In the genomic region with DNA sequence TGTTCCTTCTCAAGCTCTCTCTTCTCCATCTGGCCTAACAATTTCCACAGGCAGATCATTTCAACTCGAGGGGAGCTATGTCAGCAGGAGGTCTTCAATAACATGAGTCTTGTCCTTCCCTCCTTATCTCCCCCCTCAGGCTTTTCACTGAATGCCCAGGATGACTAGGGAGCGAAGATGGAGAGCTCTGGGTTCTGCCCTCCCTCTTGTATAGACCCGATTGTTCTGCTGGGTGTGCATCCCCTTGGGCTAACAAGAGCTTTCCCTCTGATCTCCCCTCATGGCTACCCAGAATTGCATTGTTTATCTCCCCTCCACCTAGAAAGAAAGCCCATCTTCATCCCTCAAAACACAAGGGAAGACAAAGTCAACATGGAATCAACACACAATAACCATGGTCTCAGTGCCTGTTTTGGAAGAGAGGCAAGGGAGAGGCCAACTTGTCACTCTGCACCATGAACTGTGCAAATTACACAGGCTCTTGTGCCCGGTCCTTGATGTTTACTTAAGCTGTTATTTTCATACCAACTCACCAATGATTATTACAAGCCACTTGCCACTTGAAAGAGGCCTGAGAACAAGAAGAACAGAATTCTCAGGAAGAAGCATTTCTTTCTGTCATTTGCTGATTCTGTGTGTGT, we compare ENCODE assay signal across 13 cellular contexts.
DNase-seq lines count a peak whose midpoint lies in the region; ATAC-seq, FAIRE-seq and TF ChIP-seq lines count a peak whose summit lies in the region.
"Had no signal": no experiment of that assay in that cellular context is flagged by ENCODE, and none has a peak within 500 bp of the region (broad histone marks: within the 10 kb centered on the region; RNA-seq: fewer than 3 reads in every experiment).

No MANE protein-coding gene starts in this region.

- H3K27me3 ChIP-seq in GM23338 (ENCODE audit: insufficient read depth) (no peaks in the 10 kb centered on the region), neuronal stem cell (ENCODE audit: control insufficient read depth in 3 of 3, insufficient read depth in 3 of 3, low read depth in 1 of 3, low read length in 3 of 3) (no peaks in the 10 kb centered on the region)
- H3K27me3 ChIP-seq: dorsolateral prefrontal cortex had no signal

- no peak overlapping the region for H2BK120ac ChIP-seq in neuronal stem cell (ENCODE audit: low read depth, low read length)

- no peak for DNase-seq in GM23338 (ENCODE audit: low spot score)
- peak; percentile 10 for DNase-seq in NCI-H2171 (lab: John Stamatoyannopoulos, UW)
- DNase-seq in neuronal stem cell (ENCODE audit: low spot score): no peak
- DNase-seq in activated effector memory CD4-positive, alpha-beta T cell treated with Interleukin-2 at 50 U/mL for 16 hours: no peak
- no peak for DNase-seq in H54 (ENCODE audit: insufficient read length, low spot score)
- no peak for DNase-seq in MCF 10A (ENCODE audit: unreplicated experiment)
- DNase-seq: dorsolateral prefrontal cortex; immature natural killer cell; PC-9; stimulated activated CD4-positive, alpha-beta T cell treated with anti-CD3 and anti-CD28 coated beads, Interleukin-2, amount 100 ng/mL, for 48 hours had no signal

- H3K18ac ChIP-seq in neuronal stem cell (ENCODE audit: low read length): no peak overlapping the region

- no peaks in the 10 kb centered on the region for H3K36me3 ChIP-seq in GM23338 (ENCODE audit: insufficient read depth)
- peaks cover 0 to 5% of the 10 kb centered on the region in 2 donors for H3K36me3 ChIP-seq in neuronal stem cell (replicated peaks in 1 of 2; ENCODE audit: control insufficient read depth in 2 of 2, insufficient read depth in 2 of 2, low read length in 2 of 2)

- ATAC-seq in GM23338 (no peak), HG02981 (IDR thresholded peaks at IDR 0.05; ENCODE audit: unreplicated experiment) (no peak)

- CTCF ChIA-PET in MCF 10A (lab: Yijun Ruan, JAX): interaction anchor here (0.6 to 11.4 kb wide), 22 partner anchors 9 to 1509 kb away, joined by 3 to 457 read pairs (median 4); no protein-coding TSS in a partner anchor

- peaks cover 75% of the 10 kb centered on the region for H3K4me1 Mint-ChIP-seq in GM23338
- H3K4me1 Mint-ChIP-seq in brain: peaks cover 60% of the 10 kb centered on the region
- H3K4me1 Mint-ChIP-seq in MCF 10A (ENCODE audit: insufficient read depth, unreplicated experiment): peaks cover 5% of the 10 kb centered on the region

- no TSS peak for BruUV-seq in MCF 10A (replicated peaks; lab: Mats Ljungman, UMichigan)

- peak overlapping the region; percentile 16 for H3K4me3 Mint-ChIP-seq in GM23338
- peak overlapping the region in 1 of 5 experiments; percentile 11 for H3K4me3 Mint-ChIP-seq in brain
- no peak overlapping the region for H3K4me3 Mint-ChIP-seq in MCF 10A (ENCODE audit: unreplicated experiment)
- H3K4me3 Mint-ChIP-seq: activated T-helper 1 cell treated with anti-CD3 and anti-CD28 coated beads, Interleukin-12 subunit alpha, Interleukin-12 subunit beta, Interleukin-2, Interleukin-4 antibody, amounts not matched to agents 30 ng/mL and 10 ng/mL and 1 ng/mL, durations not matched to agents 14 hours and 24 hours and 36 hours; immature natural killer cell had no signal

- H2BK12ac ChIP-seq in neuronal stem cell (ENCODE audit: low read length): no peak overlapping the region

- H4K20me1 ChIP-seq in GM23338 (replicated peaks; ENCODE audit: insufficient read depth): no peaks in the 10 kb centered on the region

- WGBS in neuronal stem cell (ENCODE audit: extremely low coverage in 2 of 2, insufficient read length in 2 of 2, insufficient replicate concordance in 1 of 2), 2 donors: no CpG with 5 or more reads among the region's 4 CpGs

- POLR2A ChIA-PET in MCF 10A (lab: Yijun Ruan, JAX): interaction anchor here (0.7 to 5.6 kb wide), 4 partner anchors 82 to 449 kb away, joined by 3 to 31 read pairs (median 3); no protein-coding TSS in a partner anchor

- peak overlapping the region; percentile 43 for H3K27ac Mint-ChIP-seq in GM23338
- H3K27ac Mint-ChIP-seq in brain: peak overlapping the region; percentile 1 to 30 (median 18)
- H3K27ac Mint-ChIP-seq in MCF 10A (ENCODE audit: low read depth, unreplicated experiment): no peak overlapping the region
- H3K27ac Mint-ChIP-seq: activated T-helper 1 cell treated with anti-CD3 and anti-CD28 coated beads, Interleukin-12 subunit alpha, Interleukin-12 subunit beta, Interleukin-2, Interleukin-4 antibody, amounts not matched to agents 30 ng/mL and 10 ng/mL and 1 ng/mL, durations not matched to agents 14 hours and 24 hours and 36 hours; immature natural killer cell had no signal

- intact Hi-C loops in MCF 10A (cut with micrococcal nuclease): no loop called here

- no peaks in the 10 kb centered on the region for H3K36me3 Mint-ChIP-seq in GM23338 (ENCODE audit: low read depth)
- no peaks in the 10 kb centered on the region for H3K36me3 Mint-ChIP-seq in brain
- peaks cover 2% of the 10 kb centered on the region for H3K36me3 Mint-ChIP-seq in MCF 10A (ENCODE audit: insufficient read depth, unreplicated experiment)

- H3K4me2 ChIP-seq in GM23338: peak overlapping the region; percentile 52
- H3K4me2 ChIP-seq in neuronal stem cell (ENCODE audit: insufficient read depth, low read length, poor library complexity, severe bottlenecking): no peak overlapping the region
- H3K4me2 ChIP-seq: PC-9 had no signal

- H3K27ac ChIP-seq in GM23338 (ENCODE audit: low read depth): peak overlapping the region; percentile 9; the same call in 1 of the 2 replicates
- no peak overlapping the region for H3K27ac ChIP-seq in neuronal stem cell (replicated peaks; ENCODE audit: low read length)
- H3K27ac ChIP-seq: PC-9 had no signal

- H3K79me1 ChIP-seq in neuronal stem cell (ENCODE audit: low read depth, low read length): no peaks in the 10 kb centered on the region

- H3K9me3 ChIP-seq in neuronal stem cell (replicated peaks in 1 of 2; ENCODE audit: control insufficient read depth in 2 of 2, insufficient read depth in 1 of 2, low read depth in 1 of 2, low read length in 2 of 2): no peaks in the 10 kb centered on the region

- H3K9me2 ChIP-seq in GM23338 (ENCODE audit: insufficient read depth): no peaks in the 10 kb centered on the region

- H2AFZ ChIP-seq in GM23338 (no peak overlapping the region), neuronal stem cell (ENCODE audit: low read length) (peak overlapping the region; percentile 50)
- H2AFZ ChIP-seq: PC-9 had no signal

- no peak for FAIRE-seq in H54 (lab: Jason Lieb, UNC)

- no peaks in the 10 kb centered on the region for H3K79me2 ChIP-seq in GM23338 (replicated peaks; ENCODE audit: insufficient read depth)

- no peak overlapping the region for H3K9ac ChIP-seq in neuronal stem cell (ENCODE audit: low read depth, low read length, poor library complexity)

- no peak overlapping the region for H3K14ac ChIP-seq in neuronal stem cell (ENCODE audit: low read length)

- H4K8ac ChIP-seq in neuronal stem cell (ENCODE audit: low read depth, low read length): no peak overlapping the region

- H3K23ac ChIP-seq in neuronal stem cell (ENCODE audit: low read depth, low read length, poor library complexity): no peak overlapping the region

- H2BK5ac ChIP-seq in neuronal stem cell (ENCODE audit: low read length): no peak overlapping the region

- H3K4me1 ChIP-seq in GM23338 (ENCODE audit: insufficient read depth) (peaks cover 42% of the 10 kb centered on the region), neuronal stem cell (ENCODE audit: control insufficient read depth in 2 of 2, insufficient read depth in 1 of 2, low read depth in 1 of 2, low read length in 2 of 2) (peaks cover 9 to 28% of the 10 kb centered on the region in 2 donors)

- H3K9me3 Mint-ChIP-seq in GM23338: no peaks in the 10 kb centered on the region
- no peaks in the 10 kb centered on the region for H3K9me3 Mint-ChIP-seq in brain
- no peaks in the 10 kb centered on the region for H3K9me3 Mint-ChIP-seq in MCF 10A (ENCODE audit: unreplicated experiment)
- H3K9me3 Mint-ChIP-seq: activated T-helper 1 cell treated with anti-CD3 and anti-CD28 coated beads, Interleukin-12 subunit alpha, Interleukin-12 subunit beta, Interleukin-2, Interleukin-4 antibody, amounts not matched to agents 30 ng/mL and 10 ng/mL and 1 ng/mL, durations not matched to agents 14 hours and 24 hours and 36 hours; immature natural killer cell had no signal

- H3K4me3 ChIP-seq in GM23338 (0 out of 2 replicates have a peak overlapping the region, but pooled peaks have one; percentile 8), neuronal stem cell (ENCODE audit: low read length in 2 of 2) (no peak overlapping the region)
- H3K4me3 ChIP-seq: PC-9 had no signal

- H3K27me3 Mint-ChIP-seq in GM23338 (ENCODE audit: insufficient read depth, low read depth, poor library complexity) (peaks cover 4% of the 10 kb centered on the region), brain (no peaks in the 10 kb centered on the region), MCF 10A (ENCODE audit: insufficient read depth, unreplicated experiment) (no peaks in the 10 kb centered on the region)

- H2AK5ac ChIP-seq in neuronal stem cell (ENCODE audit: low read depth, low read length): no peak overlapping the region

- TF ChIP-seq CTCF in GM23338 (conservative IDR thresholded peaks at IDR 0.05; ENCODE audit: low read depth in 2 of 2) (no peak), brain (conservative IDR thresholded peaks at IDR 0.05) (no peak), MCF 10A (IDR thresholded peaks at IDR 0.05; ENCODE audit: unreplicated experiment) (no peak)

- no peak for TF ChIP-seq POLR2A in H54 (IDR thresholded peaks at IDR 0.05; ENCODE audit: low read depth, low read length)

- H3K4ac ChIP-seq in neuronal stem cell (ENCODE audit: low read length): no peak overlapping the region

- no peak overlapping the region for H2BK15ac ChIP-seq in neuronal stem cell (ENCODE audit: low read length)

- H3F3A ChIP-seq in GM23338 (replicated peaks; ENCODE audit: low read depth): no peaks in the 10 kb centered on the region

- no peak overlapping the region for H4K91ac ChIP-seq in neuronal stem cell (ENCODE audit: low read depth, low read length, poor library complexity)

TF ChIP-seq in GM23338, 12 proteins besides CTCF, POLR2A, EP300 and RAD21 (continues in another document):
- TF ChIP-seq CREB1 (CRISPR knock-in tag; IDR thresholded peaks at IDR 0.05; ENCODE audit: low read depth): no peak
- TF ChIP-seq EZH2phosphoT487 (IDR thresholded peaks at IDR 0.05; ENCODE audit: unreplicated experiment): no peak
- no peak for TF ChIP-seq POLR2AphosphoS5 (IDR thresholded peaks at IDR 0.05; ENCODE audit: low read depth)
- TF ChIP-seq ZNF331 (CRISPR knock-in tag; IDR thresholded peaks at IDR 0.05; ENCODE audit: low read depth): no peak
- no peak for TF ChIP-seq ZNF114 (CRISPR knock-in tag; IDR thresholded peaks at IDR 0.05)
- TF ChIP-seq, protein P1, sequence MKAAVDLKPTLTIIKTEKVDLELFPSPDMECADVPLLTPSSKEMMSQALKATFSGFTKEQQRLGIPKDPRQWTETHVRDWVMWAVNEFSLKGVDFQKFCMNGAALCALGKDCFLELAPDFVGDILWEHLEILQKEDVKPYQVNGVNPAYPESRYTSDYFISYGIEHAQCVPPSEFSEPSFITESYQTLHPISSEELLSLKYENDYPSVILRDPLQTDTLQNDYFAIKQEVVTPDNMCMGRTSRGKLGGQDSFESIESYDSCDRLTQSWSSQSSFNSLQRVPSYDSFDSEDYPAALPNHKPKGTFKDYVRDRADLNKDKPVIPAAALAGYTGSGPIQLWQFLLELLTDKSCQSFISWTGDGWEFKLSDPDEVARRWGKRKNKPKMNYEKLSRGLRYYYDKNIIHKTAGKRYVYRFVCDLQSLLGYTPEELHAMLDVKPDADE (IDR thresholded peaks at IDR 0.05): no peak
- TF ChIP-seq STAT1 (IDR thresholded peaks at IDR 0.05; ENCODE audit: unreplicated experiment): no peak
